2 cellular contexts compared by ENCODE assay signal in genomic region chr4:5067908-5068307, GRCh38.
TF ChIP-seq lines count a peak whose summit lies in the region.

No MANE protein-coding gene starts in this region.

TF ChIP-seq in HEK293T, 16 proteins besides CTCF, POLR2A, EP300 and RAD21 (continued from another document):
- no peak for TF ChIP-seq PKNOX1 (IDR thresholded peaks at IDR 0.05)
- no peak for TF ChIP-seq FOXM1 (IDR thresholded peaks at IDR 0.05; ENCODE audit: borderline replicate concordance)

TF ChIP-seq in endothelial cell of umbilical vein, 7 proteins besides CTCF, POLR2A, EP300 and RAD21 (continued from another document):
- no peak for TF ChIP-seq POLR2AphosphoS5 (IDR thresholded peaks at IDR 0.05; ENCODE audit: insufficient read depth, low read depth, low read length)
- TF ChIP-seq JUN (IDR thresholded peaks at IDR 0.05; ENCODE audit: borderline replicate concordance, insufficient read depth, insufficient read length, low read depth) = no peak
- TF ChIP-seq FOS (IDR thresholded peaks at IDR 0.05; ENCODE audit: borderline replicate concordance, insufficient read depth, low read length) = no peak
- no peak for TF ChIP-seq MAX (IDR thresholded peaks at IDR 0.05; ENCODE audit: insufficient read depth, insufficient read length)
- no peak for TF ChIP-seq MYC (IDR thresholded peaks at IDR 0.05; ENCODE audit: low read depth, low read length)
